9 cellular contexts compared by ENCODE assay signal in the genomic region with DNA sequence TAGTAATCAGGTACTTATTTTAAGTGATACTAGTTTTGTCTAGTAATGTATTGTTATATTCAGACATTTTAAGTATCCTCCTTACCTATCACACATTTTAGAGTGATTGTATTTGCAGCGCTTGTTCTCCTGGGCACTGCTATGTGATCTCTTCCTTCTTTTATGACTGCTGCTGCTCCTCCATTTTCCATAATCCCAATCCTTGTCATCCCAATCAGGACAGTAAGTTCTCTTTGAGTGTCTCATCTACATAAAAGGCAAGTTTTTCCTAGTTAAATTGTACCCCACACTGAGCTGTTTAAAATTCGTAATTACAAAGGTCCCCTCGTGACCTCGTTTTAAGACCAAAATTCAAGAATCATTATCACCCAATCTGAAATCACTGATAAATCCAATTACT. TPM values are rescaled to one million over a fixed set of nuclear protein-coding genes. Genes with fewer than 3 reads are reported as not detected.
A peak's percentile ranks its signal among the peaks of the same experiment; 100 is the strongest.
DNase-seq lines count a peak whose midpoint lies in the region; ATAC-seq and TF ChIP-seq lines count a peak whose summit lies in the region.
"Had no signal": no experiment of that assay in that cellular context is flagged by ENCODE, and none has a peak within 500 bp of the region (broad histone marks: within the 10 kb centered on the region; RNA-seq: fewer than 3 reads in every experiment).

No MANE protein-coding gene starts in this region.

- BruUV-seq in A673 (replicated peaks; lab: Mats Ljungman, UMichigan): no TSS peak

- CTCF ChIA-PET in A673 (lab: Charles Lee): no interaction called here

- DNase-seq in A673 (ENCODE audit: low spot score): no peak
- no peak for DNase-seq in central memory CD8-positive, alpha-beta T cell (ENCODE audit: low spot score in 2 of 2)
- DNase-seq in HK-2 (ENCODE audit: unreplicated experiment): no peak
- no peak for DNase-seq in posterior vena cava (ENCODE audit: low spot score)
- DNase-seq in NCI-H774 (lab: John Stamatoyannopoulos, UW): no peak
- DNase-seq in Kasumi-1 (lab: John Stamatoyannopoulos, UW): no peak
- DNase-seq: NCI-H2107 had no signal

- H3K9me3 ChIP-seq in A673 (ENCODE audit: low read depth, low read length, poor library complexity, severe bottlenecking) (no peaks in the 10 kb centered on the region), muscle layer of duodenum (ENCODE audit: control insufficient read depth in 1 of 2, low read length in 2 of 2) (no peaks in the 10 kb centered on the region)

- peak overlapping the region; percentile 70 for H3K4me3 ChIP-seq in A673 (ENCODE audit: low read depth, low read length, poor library complexity, severe bottlenecking)
- H3K4me3 ChIP-seq in muscle layer of duodenum (ENCODE audit: low read depth in 1 of 2, low read length in 2 of 2): peak overlapping the region; percentile 87 to 99

- no peak for ATAC-seq in central memory CD8-positive, alpha-beta T cell (replicated peaks; ENCODE audit: extremely low read depth, poor library complexity, severe bottlenecking)

- H3K27me3 Mint-ChIP-seq in IgD-negative memory B cell: no peaks in the 10 kb centered on the region
- no peaks in the 10 kb centered on the region for H3K27me3 Mint-ChIP-seq in central memory CD8-positive, alpha-beta T cell

- H3K4me1 Mint-ChIP-seq in IgD-negative memory B cell: peaks cover 36 to 39% (median 36%) of the 10 kb centered on the region in 3 donors
- H3K4me1 Mint-ChIP-seq in central memory CD8-positive, alpha-beta T cell: peaks cover 72% of the 10 kb centered on the region

- H3K36me3 ChIP-seq in A673 (ENCODE audit: insufficient read depth, low read length, poor library complexity, severe bottlenecking) (peaks cover 51% of the 10 kb centered on the region), muscle layer of duodenum (ENCODE audit: control insufficient read depth in 1 of 2, insufficient read depth in 2 of 2, low read length in 2 of 2) (peaks cover 36 to 50% of the 10 kb centered on the region in 2 donors)

- peak overlapping the region; percentile 91 to 100 (median 98) for H3K4me3 Mint-ChIP-seq in IgD-negative memory B cell
- peak overlapping the region; percentile 89 for H3K4me3 Mint-ChIP-seq in central memory CD8-positive, alpha-beta T cell

- H3K4me1 ChIP-seq in A673 (ENCODE audit: insufficient read depth, low read length, poor library complexity, severe bottlenecking): peaks cover 10% of the 10 kb centered on the region
- peaks cover 9 to 49% of the 10 kb centered on the region in 2 donors for H3K4me1 ChIP-seq in muscle layer of duodenum (ENCODE audit: control insufficient read depth in 1 of 2, insufficient read depth in 2 of 2, low read length in 2 of 2)

- H3K9me3 Mint-ChIP-seq in IgD-negative memory B cell: no peaks in the 10 kb centered on the region
- no peaks in the 10 kb centered on the region for H3K9me3 Mint-ChIP-seq in central memory CD8-positive, alpha-beta T cell

- peaks cover 17% of the 10 kb centered on the region for H3K36me3 Mint-ChIP-seq in IgD-negative memory B cell
- H3K36me3 Mint-ChIP-seq in central memory CD8-positive, alpha-beta T cell (ENCODE audit: insufficient read depth): peaks cover 83% of the 10 kb centered on the region

- no peak for TF ChIP-seq CTCF in A673 (conservative IDR thresholded peaks at IDR 0.05; ENCODE audit: low read depth, low read length)

- POLR2A ChIA-PET in A673 (lab: Charles Lee; ENCODE audit: low non-redundant PET): no interaction called here

- intact Hi-C loops in A673 (cut with micrococcal nuclease; ENCODE audit: unreplicated experiment) (loop anchor here (2.0 kb wide), 1 partner anchor 51 kb away; the partner anchor contains the start of gene BZW1), posterior vena cava (cut with DNase I) (loop anchor here in 1 of 2 donors (5.0 kb wide), 1 partner anchor 49 kb away; the partner anchor contains the start of gene BZW1)

- H3K27me3 ChIP-seq in A673 (replicated peaks; ENCODE audit: insufficient read depth, low read depth, low read length, poor library complexity) (no peaks in the 10 kb centered on the region), muscle layer of duodenum (ENCODE audit: low read depth, low read length) (no peaks in the 10 kb centered on the region)

- H3K27ac Mint-ChIP-seq in IgD-negative memory B cell: peak overlapping the region; percentile 85 to 100 (median 98)
- peak overlapping the region; percentile 100 for H3K27ac Mint-ChIP-seq in central memory CD8-positive, alpha-beta T cell (ENCODE audit: low read depth)

- H3K27ac ChIP-seq in A673 (ENCODE audit: low read depth, low read length, poor library complexity, severe bottlenecking): no peak overlapping the region
- H3K27ac ChIP-seq in muscle layer of duodenum (ENCODE audit: low read length): peak overlapping the region; percentile 52

RNA-seq across cellular contexts. Expression of gene CLK1, which starts 2.8 kb away (rescaled TPM):
- total RNA-seq in A673 (2021) (69.6 and 73.3 TPM in 2 replicates), posterior vena cava (100 to 1,000 TPM in 1 of 2 donors, 10 to 100 TPM in 1; 91.2 to 127 TPM)
- polyA plus RNA-seq in IgD-negative memory B cell: 83.8 TPM

RNA-seq across cellular contexts. Expression of gene PPIL3, which starts 27.3 kb away (rescaled TPM):
- total RNA-seq in A673 (2021) (37.2 and 48.3 TPM in 2 replicates), posterior vena cava (10 to 100 TPM; 18.0 to 20.6 TPM)
- 33.1 TPM for polyA plus RNA-seq in IgD-negative memory B cell

RNA-seq across cellular contexts. Expression of gene NIF3L1, which starts 27.6 kb away (rescaled TPM):
- total RNA-seq in A673 (2021) (56.4 and 56.7 TPM in 2 replicates), posterior vena cava (10 to 100 TPM; 19.0 to 19.1 TPM)
- 16.4 TPM for polyA plus RNA-seq in IgD-negative memory B cell

RNA-seq across cellular contexts. Expression of gene BZW1, which starts 49.9 kb away (rescaled TPM):
- total RNA-seq in A673 (2021) (321 and 396 TPM in 2 replicates), posterior vena cava (100 to 1,000 TPM; 211 to 220 TPM)
- 140 TPM for polyA plus RNA-seq in IgD-negative memory B cell
